In the genomic region with DNA sequence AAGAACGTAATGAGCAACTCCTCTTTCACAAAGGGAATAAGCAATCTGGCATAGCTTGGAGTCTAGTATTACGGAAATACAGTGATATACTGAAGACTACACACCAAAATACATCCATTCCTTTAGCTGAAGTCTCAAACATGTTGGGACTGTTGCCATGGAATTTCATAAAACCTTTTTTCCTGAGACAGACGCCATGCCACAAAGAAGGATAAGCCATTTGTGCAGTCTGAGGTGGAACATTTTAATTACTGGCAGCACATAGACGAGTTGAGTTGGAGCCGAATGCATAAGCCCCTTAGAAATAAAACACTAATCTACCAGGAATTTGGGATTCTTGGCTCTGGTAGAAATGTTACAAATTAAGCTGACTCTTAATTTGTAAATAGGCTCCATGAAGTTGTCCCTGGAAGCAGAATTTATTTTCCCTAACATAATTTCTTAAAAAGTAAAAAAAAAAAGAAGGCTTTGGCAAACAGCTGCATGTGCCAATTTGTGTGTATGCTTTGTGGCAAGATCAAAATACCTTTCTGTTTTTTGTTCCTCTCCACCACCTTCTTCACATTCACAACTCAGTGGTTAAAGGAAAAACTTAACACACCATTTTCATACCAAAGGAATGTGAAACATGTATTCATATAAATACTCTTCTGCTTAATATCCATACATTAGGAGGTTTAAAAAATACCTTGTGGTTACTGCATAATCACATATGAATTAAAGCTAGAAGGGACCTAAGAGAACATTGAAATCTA, we compare ENCODE assay signal across 2 cellular contexts.
TF ChIP-seq lines count a peak whose summit lies in the region.

No MANE protein-coding gene starts in this region.

TF ChIP-seq in IMR-90, 13 proteins besides CTCF, POLR2A, EP300 and RAD21:
- TF ChIP-seq RCOR1 (IDR thresholded peaks at IDR 0.05; ENCODE audit: insufficient replicate concordance, low read length) (no peak), MAZ (IDR thresholded peaks at IDR 0.05; ENCODE audit: borderline replicate concordance, low read depth, low read length) (no peak), RFX5 (IDR thresholded peaks at IDR 0.05; ENCODE audit: low read depth, low read length) (no peak), MXI1 (IDR thresholded peaks at IDR 0.05; ENCODE audit: borderline replicate concordance, low read depth, low read length) (no peak), CHD1 (IDR thresholded peaks at IDR 0.05; ENCODE audit: low read depth, low read length) (no peak), MAFK (IDR thresholded peaks at IDR 0.05; ENCODE audit: low read depth, low read length) (no peak), BHLHE40 (IDR thresholded peaks at IDR 0.05; ENCODE audit: low read depth, low read length) (no peak), FOS (IDR thresholded peaks at IDR 0.05; ENCODE audit: low read depth, low read length) (no peak), CEBPB (IDR thresholded peaks at IDR 0.05; ENCODE audit: low read depth, low read length) (no peak), SMC3 (IDR thresholded peaks at IDR 0.05; ENCODE audit: low read depth, low read length) (no peak), NFE2L2 (IDR thresholded peaks at IDR 0.05; ENCODE audit: low read depth, low read length) (no peak)
- TF ChIP-seq, protein P1, sequence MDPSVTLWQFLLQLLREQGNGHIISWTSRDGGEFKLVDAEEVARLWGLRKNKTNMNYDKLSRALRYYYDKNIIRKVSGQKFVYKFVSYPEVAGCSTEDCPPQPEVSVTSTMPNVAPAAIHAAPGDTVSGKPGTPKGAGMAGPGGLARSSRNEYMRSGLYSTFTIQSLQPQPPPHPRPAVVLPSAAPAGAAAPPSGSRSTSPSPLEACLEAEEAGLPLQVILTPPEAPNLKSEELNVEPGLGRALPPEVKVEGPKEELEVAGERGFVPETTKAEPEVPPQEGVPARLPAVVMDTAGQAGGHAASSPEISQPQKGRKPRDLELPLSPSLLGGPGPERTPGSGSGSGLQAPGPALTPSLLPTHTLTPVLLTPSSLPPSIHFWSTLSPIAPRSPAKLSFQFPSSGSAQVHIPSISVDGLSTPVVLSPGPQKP (IDR thresholded peaks at IDR 0.05; ENCODE audit: borderline replicate concordance, low read depth, low read length): no peak
- TF ChIP-seq, protein P2, sequence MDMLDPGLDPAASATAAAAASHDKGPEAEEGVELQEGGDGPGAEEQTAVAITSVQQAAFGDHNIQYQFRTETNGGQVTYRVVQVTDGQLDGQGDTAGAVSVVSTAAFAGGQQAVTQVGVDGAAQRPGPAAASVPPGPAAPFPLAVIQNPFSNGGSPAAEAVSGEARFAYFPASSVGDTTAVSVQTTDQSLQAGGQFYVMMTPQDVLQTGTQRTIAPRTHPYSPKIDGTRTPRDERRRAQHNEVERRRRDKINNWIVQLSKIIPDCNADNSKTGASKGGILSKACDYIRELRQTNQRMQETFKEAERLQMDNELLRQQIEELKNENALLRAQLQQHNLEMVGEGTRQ (IDR thresholded peaks at IDR 0.05; ENCODE audit: low read depth, low read length): no peak

TF ChIP-seq in GM12878, 131 proteins besides CTCF, POLR2A, EP300 and RAD21:
- TF ChIP-seq NR2C2 (IDR thresholded peaks at IDR 0.05; ENCODE audit: borderline replicate concordance, control insufficient read depth, insufficient read length, low read depth): no peak
- no peak for TF ChIP-seq TBL1XR1 (IDR thresholded peaks at IDR 0.05; ENCODE audit: low read depth, low read length)
- no peak for TF ChIP-seq MYB (IDR thresholded peaks at IDR 0.05; ENCODE audit: borderline replicate concordance, low read depth, low read length)
- no peak for TF ChIP-seq EGR1 (IDR thresholded peaks at IDR 0.05; ENCODE audit: borderline replicate concordance in 1 of 2, low read depth in 2 of 2, low read length in 2 of 2)
- no peak for TF ChIP-seq EED (IDR thresholded peaks at IDR 0.05; ENCODE audit: low read depth)
- TF ChIP-seq, protein P3, sequence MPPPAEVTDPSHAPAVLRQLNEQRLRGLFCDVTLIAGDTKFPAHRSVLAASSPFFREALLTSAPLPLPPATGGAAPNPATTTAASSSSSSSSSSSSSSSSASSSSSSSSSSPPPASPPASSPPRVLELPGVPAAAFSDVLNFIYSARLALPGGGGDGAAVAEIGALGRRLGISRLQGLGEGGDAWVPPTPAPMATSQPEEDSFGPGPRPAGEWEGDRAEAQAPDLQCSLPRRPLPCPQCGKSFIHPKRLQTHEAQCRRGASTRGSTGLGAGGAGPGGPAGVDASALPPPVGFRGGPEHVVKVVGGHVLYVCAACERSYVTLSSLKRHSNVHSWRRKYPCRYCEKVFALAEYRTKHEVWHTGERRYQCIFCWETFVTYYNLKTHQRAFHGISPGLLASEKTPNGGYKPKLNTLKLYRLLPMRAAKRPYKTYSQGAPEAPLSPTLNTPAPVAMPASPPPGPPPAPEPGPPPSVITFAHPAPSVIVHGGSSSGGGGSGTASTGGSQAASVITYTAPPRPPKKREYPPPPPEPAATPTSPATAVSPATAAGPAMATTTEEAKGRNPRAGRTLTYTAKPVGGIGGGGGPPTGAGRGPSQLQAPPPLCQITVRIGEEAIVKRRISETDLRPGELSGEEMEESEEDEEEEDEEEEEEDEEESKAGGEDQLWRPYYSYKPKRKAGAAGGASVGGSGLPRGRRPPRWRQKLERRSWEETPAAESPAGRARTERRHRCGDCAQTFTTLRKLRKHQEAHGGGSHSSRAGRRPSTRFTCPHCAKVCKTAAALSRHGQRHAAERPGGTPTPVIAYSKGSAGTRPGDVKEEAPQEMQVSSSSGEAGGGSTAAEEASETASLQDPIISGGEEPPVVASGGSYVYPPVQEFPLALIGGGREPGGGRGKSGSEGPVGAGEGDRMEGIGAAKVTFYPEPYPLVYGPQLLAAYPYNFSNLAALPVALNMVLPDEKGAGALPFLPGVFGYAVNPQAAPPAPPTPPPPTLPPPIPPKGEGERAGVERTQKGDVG (CRISPR knock-in tag; IDR thresholded peaks at IDR 0.05): no peak
- TF ChIP-seq ESRRA (IDR thresholded peaks at IDR 0.05; ENCODE audit: low read length): no peak
- TF ChIP-seq SIX5 (IDR thresholded peaks at IDR 0.05; ENCODE audit: low read depth, low read length, severe bottlenecking): no peak
- no peak for TF ChIP-seq IRF4 (IDR thresholded peaks at IDR 0.05; ENCODE audit: low read depth, low read length)
- no peak for TF ChIP-seq SREBF2 (IDR thresholded peaks at IDR 0.05; ENCODE audit: low read length)
- TF ChIP-seq RB1 (IDR thresholded peaks at IDR 0.05; ENCODE audit: borderline replicate concordance): no peak
- no peak for TF ChIP-seq CBX3 (IDR thresholded peaks at IDR 0.05; ENCODE audit: borderline replicate concordance, low read depth)
- TF ChIP-seq MLLT1 (IDR thresholded peaks at IDR 0.05): no peak
- no peak for TF ChIP-seq JUNB (IDR thresholded peaks at IDR 0.05)
- no peak for TF ChIP-seq SPI1 (IDR thresholded peaks at IDR 0.05; ENCODE audit: borderline replicate concordance, insufficient read depth, low read depth, low read length)
- no peak for TF ChIP-seq KLF5 (IDR thresholded peaks at IDR 0.05; ENCODE audit: partially characterized antibody)
- TF ChIP-seq HCFC1 (IDR thresholded peaks at IDR 0.05; ENCODE audit: low read length): no peak
- TF ChIP-seq, protein P4, sequence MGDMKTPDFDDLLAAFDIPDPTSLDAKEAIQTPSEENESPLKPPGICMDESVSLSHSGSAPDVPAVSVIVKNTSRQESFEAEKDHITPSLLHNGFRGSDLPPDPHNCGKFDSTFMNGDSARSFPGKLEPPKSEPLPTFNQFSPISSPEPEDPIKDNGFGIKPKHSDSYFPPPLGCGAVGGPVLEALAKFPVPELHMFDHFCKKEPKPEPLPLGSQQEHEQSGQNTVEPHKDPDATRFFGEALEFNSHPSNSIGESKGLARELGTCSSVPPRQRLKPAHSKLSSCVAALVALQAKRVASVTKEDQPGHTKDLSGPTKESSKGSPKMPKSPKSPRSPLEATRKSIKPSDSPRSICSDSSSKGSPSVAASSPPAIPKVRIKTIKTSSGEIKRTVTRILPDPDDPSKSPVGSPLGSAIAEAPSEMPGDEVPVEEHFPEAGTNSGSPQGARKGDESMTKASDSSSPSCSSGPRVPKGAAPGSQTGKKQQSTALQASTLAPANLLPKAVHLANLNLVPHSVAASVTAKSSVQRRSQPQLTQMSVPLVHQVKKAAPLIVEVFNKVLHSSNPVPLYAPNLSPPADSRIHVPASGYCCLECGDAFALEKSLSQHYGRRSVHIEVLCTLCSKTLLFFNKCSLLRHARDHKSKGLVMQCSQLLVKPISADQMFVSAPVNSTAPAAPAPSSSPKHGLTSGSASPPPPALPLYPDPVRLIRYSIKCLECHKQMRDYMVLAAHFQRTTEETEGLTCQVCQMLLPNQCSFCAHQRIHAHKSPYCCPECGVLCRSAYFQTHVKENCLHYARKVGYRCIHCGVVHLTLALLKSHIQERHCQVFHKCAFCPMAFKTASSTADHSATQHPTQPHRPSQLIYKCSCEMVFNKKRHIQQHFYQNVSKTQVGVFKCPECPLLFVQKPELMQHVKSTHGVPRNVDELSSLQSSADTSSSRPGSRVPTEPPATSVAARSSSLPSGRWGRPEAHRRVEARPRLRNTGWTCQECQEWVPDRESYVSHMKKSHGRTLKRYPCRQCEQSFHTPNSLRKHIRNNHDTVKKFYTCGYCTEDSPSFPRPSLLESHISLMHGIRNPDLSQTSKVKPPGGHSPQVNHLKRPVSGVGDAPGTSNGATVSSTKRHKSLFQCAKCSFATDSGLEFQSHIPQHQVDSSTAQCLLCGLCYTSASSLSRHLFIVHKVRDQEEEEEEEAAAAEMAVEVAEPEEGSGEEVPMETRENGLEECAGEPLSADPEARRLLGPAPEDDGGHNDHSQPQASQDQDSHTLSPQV (IDR thresholded peaks at IDR 0.05): no peak
- TF ChIP-seq SMC3 (IDR thresholded peaks at IDR 0.05; ENCODE audit: borderline replicate concordance, low read length): no peak
- TF ChIP-seq RBBP5 (conservative IDR thresholded peaks at IDR 0.05): no peak
